23 cellular contexts compared by ENCODE assay signal in genomic region chr10:126321455-126321854, GRCh38.
A peak's percentile ranks its signal among the peaks of the same experiment; 100 is the strongest.
DNase-seq lines count a peak whose midpoint lies in the region; ATAC-seq and TF ChIP-seq lines count a peak whose summit lies in the region.
"Had no signal": no experiment of that assay in that cellular context is flagged by ENCODE, and none has a peak within 500 bp of the region (broad histone marks: within the 10 kb centered on the region; RNA-seq: fewer than 3 reads in every experiment).

No MANE protein-coding gene starts in this region.

- no peaks in the 10 kb centered on the region for H4K20me1 ChIP-seq in mammary epithelial cell (ENCODE audit: insufficient read depth, low read length)
- H4K20me1 ChIP-seq: BLaER1 had no signal

- intact Hi-C loops in mammary epithelial cell (cut with micrococcal nuclease) = no loop called here

- H3K27me3 Mint-ChIP-seq in nephron progenitor cell (ENCODE audit: low read depth, poor library complexity) = peaks cover 4% of the 10 kb centered on the region
- H3K27me3 Mint-ChIP-seq in effector memory CD8-positive, alpha-beta T cell = no peaks in the 10 kb centered on the region
- H3K27me3 Mint-ChIP-seq: CD4-positive, alpha-beta T cell had no signal

- BruUV-seq in mammary epithelial cell (replicated peaks; lab: Mats Ljungman, UMichigan) = no TSS peak

- no peak overlapping the region for H3K9ac ChIP-seq in mammary epithelial cell (ENCODE audit: insufficient read depth, low read length)
- H3K9ac ChIP-seq: BLaER1, KMS-11 had no signal

- H3K36me3 ChIP-seq in mammary epithelial cell (ENCODE audit: insufficient read depth, low read length) (no peaks in the 10 kb centered on the region), H7 (replicated peaks; ENCODE audit: control insufficient read depth, insufficient read depth, low read length) (no peaks in the 10 kb centered on the region)
- H3K36me3 ChIP-seq: BLaER1, HAP-1 had no signal

- WGBS in mammary epithelial cell (ENCODE audit: low coverage, missing lambda C conversion rate) = 0% methylated on average over 1 of the region's 4 CpGs

- peak; percentile 58 for DNase-seq in fibroblast of pulmonary artery (ENCODE audit: low read depth)
- no peak for DNase-seq in nephron progenitor cell
- DNase-seq in mammary epithelial cell = no peak
- DNase-seq in H7 = no peak
- DNase-seq in effector memory CD8-positive, alpha-beta T cell = no peak
- no peak for DNase-seq in NCI-H1694 (lab: John Stamatoyannopoulos, UW)
- DNase-seq: CD4-positive, alpha-beta T cell; COR-L47; DMS79 treated with DMSO at 0.1 percent for 48 hours; IMR-90; NCI-H1092 treated with DMSO at 0.1 percent for 48 hours; NCI-H146; NCI-H2081; NCI-H2171; NCI-H345; NCI-H524; NCI-H774; NK-92 treated with Interleukin-12 subunit alpha and Interleukin-12 subunit beta, amount 100 ng/mL, for 24 hours had no signal

- H3K4me3 Mint-ChIP-seq in nephron progenitor cell = no peak overlapping the region
- no peak overlapping the region for H3K4me3 Mint-ChIP-seq in effector memory CD8-positive, alpha-beta T cell
- H3K4me3 Mint-ChIP-seq: CD4-positive, alpha-beta T cell had no signal

- CTCF ChIA-PET in mammary epithelial cell (lab: Charles Lee; ENCODE audit: low non-redundant PET) = no interaction called here

- H3K27ac Mint-ChIP-seq in nephron progenitor cell = peak overlapping the region; percentile 60
- H3K27ac Mint-ChIP-seq in effector memory CD8-positive, alpha-beta T cell = no peak overlapping the region
- H3K27ac Mint-ChIP-seq: CD4-positive, alpha-beta T cell had no signal

- no peaks in the 10 kb centered on the region for H3K4me1 ChIP-seq in mammary epithelial cell (ENCODE audit: insufficient read depth, low read length)
- H3K4me1 ChIP-seq: BLaER1, HAP-1 had no signal

- no peaks in the 10 kb centered on the region for H3K9me3 ChIP-seq in mammary epithelial cell (replicated peaks; ENCODE audit: insufficient read depth, low read length)
- H3K9me3 ChIP-seq: HAP-1 had no signal

- dilution Hi-C loops in mammary epithelial cell (cut with HindIII; ENCODE audit: low sequenced_read_pairs) = loop anchor here (5.0 kb wide), 1 partner anchor 74 kb away; no protein-coding TSS in a partner anchor

- H3K27ac ChIP-seq in mammary epithelial cell (ENCODE audit: insufficient read depth, low read depth, low read length) = no peak overlapping the region
- H3K27ac ChIP-seq: BLaER1, KMS-11 had no signal

- no peak overlapping the region for H3K4me2 ChIP-seq in mammary epithelial cell (ENCODE audit: insufficient read depth, low read depth, low read length)
- H3K4me2 ChIP-seq: BLaER1, KMS-11 had no signal

- H3K9me3 Mint-ChIP-seq in nephron progenitor cell = peaks cover 5% of the 10 kb centered on the region
- peaks cover 0 to 5% of the 10 kb centered on the region in 2 donors for H3K9me3 Mint-ChIP-seq in effector memory CD8-positive, alpha-beta T cell
- H3K9me3 Mint-ChIP-seq: CD4-positive, alpha-beta T cell had no signal

- H3K4me3 ChIP-seq in fibroblast of pulmonary artery (replicated peaks; ENCODE audit: low read depth, low read length) = no peak overlapping the region
- no peak overlapping the region for H3K4me3 ChIP-seq in mammary epithelial cell (replicated peaks in 1 of 3; ENCODE audit: insufficient read depth in 1 of 3, low read depth in 2 of 3, low read length in 3 of 3)
- no peak overlapping the region for H3K4me3 ChIP-seq in H7 (ENCODE audit: insufficient read depth, low read depth, low read length)
- H3K4me3 ChIP-seq: BLaER1, GM12878, HAP-1 had no signal

- no peaks in the 10 kb centered on the region for H3K27me3 ChIP-seq in mammary epithelial cell (ENCODE audit: insufficient read depth, low read length)
- H3K27me3 ChIP-seq in H7 (ENCODE audit: control insufficient read depth, insufficient read depth, low read length) = no peaks in the 10 kb centered on the region
- H3K27me3 ChIP-seq: BLaER1 had no signal

- ATAC-seq in SK-N-SH treated with all-trans-retinoic acid at 6 μM for 48 hours = peak; percentile 60; the same call in 2 of the 3 replicates
- no peak for ATAC-seq in effector memory CD8-positive, alpha-beta T cell (replicated peaks)
- ATAC-seq: GM12878 had no signal

- H3K79me2 ChIP-seq in mammary epithelial cell (ENCODE audit: insufficient read depth, low read length) = no peaks in the 10 kb centered on the region

- H3K4me1 Mint-ChIP-seq in nephron progenitor cell = peaks cover 25% of the 10 kb centered on the region
- H3K4me1 Mint-ChIP-seq in effector memory CD8-positive, alpha-beta T cell (ENCODE audit: low read depth in 2 of 2) = no peaks in the 10 kb centered on the region

- in situ Hi-C loops in mammary epithelial cell (cut with MboI; ENCODE audit: low sequenced_read_pairs in 2 of 2) = no loop called here

- TF ChIP-seq CTCF in fibroblast of pulmonary artery (IDR thresholded peaks at IDR 0.05; ENCODE audit: low read length, missing control alignments) (no peak), nephron progenitor cell (IDR thresholded peaks at IDR 0.05) (no peak), mammary epithelial cell (conservative IDR thresholded peaks at IDR 0.05 in 1 of 2, IDR thresholded peaks at IDR 0.05 in 1 of 2; ENCODE audit: extremely low read depth in 1 of 2, insufficient read depth in 1 of 2, low read depth in 1 of 2, low read length in 2 of 2) (no peak)

- H3K36me3 Mint-ChIP-seq in nephron progenitor cell (ENCODE audit: low read depth) = peaks cover 8% of the 10 kb centered on the region
- no peaks in the 10 kb centered on the region for H3K36me3 Mint-ChIP-seq in effector memory CD8-positive, alpha-beta T cell (ENCODE audit: insufficient read depth)

- H2AFZ ChIP-seq in mammary epithelial cell (ENCODE audit: low read depth, low read length) = no peak overlapping the region

TF ChIP-seq in SK-N-SH treated with all-trans-retinoic acid at 6 μM for 48 hours, 23 proteins besides CTCF, POLR2A, EP300 and RAD21:
- TF ChIP-seq ARNTL (CRISPR knock-in tag; IDR thresholded peaks at IDR 0.05; ENCODE audit: borderline replicate concordance, low read depth) (no peak), CSDC2 (CRISPR knock-in tag; IDR thresholded peaks at IDR 0.05) (peak; percentile 43; the same call in 1 of the 2 replicates)
